Comparison of ENCODE assay signal across 1 cellular context in the genomic region with DNA sequence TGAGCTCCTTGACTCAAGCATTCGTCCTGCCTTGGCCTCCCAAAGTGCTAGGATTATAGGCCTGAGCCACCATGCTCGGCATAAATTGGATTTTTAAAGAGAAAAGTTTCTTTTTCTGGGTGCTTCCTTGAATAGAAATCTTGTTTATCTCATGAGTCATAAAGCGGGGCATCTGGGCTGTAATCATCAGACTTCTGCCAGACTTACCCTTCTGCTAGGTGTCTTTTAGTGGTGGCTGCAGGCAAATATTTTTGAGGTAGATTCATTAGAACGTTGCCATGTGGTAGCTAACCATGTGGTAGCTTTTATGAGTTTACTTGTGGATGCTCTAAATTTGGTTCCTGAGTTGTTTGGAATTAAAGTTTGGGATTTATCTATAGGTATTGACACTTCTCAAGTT.
TF ChIP-seq lines count a peak whose summit lies in the region.

No MANE protein-coding gene starts in this region.

TF ChIP-seq in IMR-90, 13 proteins besides CTCF, POLR2A, EP300 and RAD21:
- TF ChIP-seq BHLHE40 (IDR thresholded peaks at IDR 0.05; ENCODE audit: low read depth, low read length), result peak; percentile 41; the same call in 1 of the 2 replicates
- peak; percentile 79; the same call in 1 of the 2 replicates for TF ChIP-seq MXI1 (IDR thresholded peaks at IDR 0.05; ENCODE audit: borderline replicate concordance, low read depth, low read length)
- no peak for TF ChIP-seq NFE2L2 (IDR thresholded peaks at IDR 0.05; ENCODE audit: low read depth, low read length)
- no peak for TF ChIP-seq MAFK (IDR thresholded peaks at IDR 0.05; ENCODE audit: low read depth, low read length)
- TF ChIP-seq FOS (IDR thresholded peaks at IDR 0.05; ENCODE audit: low read depth, low read length), result peak; percentile 86
TF ChIP-seq in IMR-90: peak in this region for 3.
